In the genomic region with DNA sequence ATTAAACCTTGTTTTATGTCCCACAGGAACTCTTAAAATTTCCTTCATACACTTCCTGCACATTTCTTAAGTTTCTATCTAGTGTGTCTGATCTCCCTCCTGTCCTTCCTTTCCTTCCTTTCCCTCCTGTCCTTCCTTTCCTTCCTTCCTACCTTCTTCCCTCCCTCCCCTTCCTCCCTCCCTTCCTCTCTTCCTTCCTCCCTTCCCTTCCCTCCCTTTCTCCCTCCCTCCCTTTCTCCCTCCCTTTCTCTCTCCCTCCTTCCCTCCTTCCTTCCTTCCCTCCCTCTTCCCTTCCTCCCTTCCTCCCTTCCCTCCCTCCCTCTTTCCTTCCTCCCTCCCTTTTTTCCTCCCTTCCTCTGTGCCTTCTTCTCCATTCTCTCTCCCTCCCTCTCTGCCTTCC, we compare ENCODE assay signal across 8 cellular contexts.
"Had no signal": no experiment of that assay in that cellular context is flagged by ENCODE, and none has a peak within 500 bp of the region (broad histone marks: within the 10 kb centered on the region; RNA-seq: fewer than 3 reads in every experiment).

No MANE protein-coding gene starts in this region.

- ATAC-seq: GM23338 had no signal

- FAIRE-seq: H1, H54 had no signal

- H3K4me3 ChIP-seq: GM23338 had no signal

- H3K27ac ChIP-seq: HL-60 had no signal

- H3K4me2 ChIP-seq: GM23338 had no signal

- DNase-seq: H9, HCEC 1CT, HFFc6, IMR-90 had no signal

- H2AFZ ChIP-seq: GM23338 had no signal
